8 cellular contexts compared by ENCODE assay signal in genomic region chr6:11231564-11232176, GRCh38. TPM values are rescaled to one million over a fixed set of nuclear protein-coding genes. Genes with fewer than 3 reads are reported as not detected.
DNase-seq lines count a peak whose midpoint lies in the region; ATAC-seq and TF ChIP-seq lines count a peak whose summit lies in the region.

No MANE protein-coding gene starts in this region.

- TF ChIP-seq RAD21 in HCT116 (IDR thresholded peaks at IDR 0.05; ENCODE audit: low read depth) = no peak

- no peaks in the 10 kb centered on the region for H3K9me3 Mint-ChIP-seq in activated CD4-positive, alpha-beta memory T cell treated with anti-CD3 and anti-CD28 coated beads for 36 hours

- H3K27ac Mint-ChIP-seq in activated CD4-positive, alpha-beta memory T cell treated with anti-CD3 and anti-CD28 coated beads for 36 hours = peak overlapping the region; percentile 96

- ATAC-seq in HCT116 (no peak), heart left ventricle (peak in 2 of 4 donors; percentile 59 to 72)

- POLR2A ChIA-PET in HCT116 (lab: Charles Lee) = interaction anchor here (0.6 kb wide), 1 partner anchor 382 kb away, joined by 3 read pairs; no protein-coding TSS in a partner anchor
- POLR2A ChIA-PET in activated CD4-positive, alpha-beta memory T cell treated with anti-CD3 and anti-CD28 coated beads for 36 hours (lab: Charles Lee) = interaction anchor here (0.9 to 4.2 kb wide), 17 partner anchors 9 to 229 kb away, joined by 3 to 51 read pairs (median 6); no protein-coding TSS in a partner anchor

- no peaks in the 10 kb centered on the region for H3K9me2 ChIP-seq in HCT116 (ENCODE audit: insufficient read depth)

- CTCF ChIA-PET in HCT116 (lab: Charles Lee) = no interaction called here
- CTCF ChIA-PET in activated CD4-positive, alpha-beta memory T cell treated with anti-CD3 and anti-CD28 coated beads for 36 hours (lab: Charles Lee) = interaction anchor here (1.2 to 2.8 kb wide), 6 partner anchors 9 to 265 kb away, joined by 3 to 13 read pairs (median 4); no protein-coding TSS in a partner anchor

- H3K27me3 Mint-ChIP-seq in activated CD4-positive, alpha-beta memory T cell treated with anti-CD3 and anti-CD28 coated beads for 36 hours = no peaks in the 10 kb centered on the region

- no peaks in the 10 kb centered on the region for H3K9me3 ChIP-seq in HCT116 (ENCODE audit: control insufficient read depth in 1 of 2, insufficient read depth in 1 of 2, low read depth in 1 of 2, low read length in 2 of 2)
- no peaks in the 10 kb centered on the region for H3K9me3 ChIP-seq in heart left ventricle

- TF ChIP-seq CTCF in HCT116 (IDR thresholded peaks at IDR 0.05 in 2 of 3, conservative IDR thresholded peaks at IDR 0.05 in 1 of 3; ENCODE audit: borderline replicate concordance in 1 of 3, insufficient read depth in 1 of 3, low read depth in 2 of 3, low read length in 2 of 3) (no peak), heart left ventricle (IDR thresholded peaks at IDR 0.05) (no peak)

- intact Hi-C loops in HCT116 (cut with micrococcal nuclease) = loop anchor here (5.0 kb wide), 1 partner anchor 266 kb away; no protein-coding TSS in a partner anchor
- intact Hi-C loops in activated CD4-positive, alpha-beta memory T cell treated with anti-CD3 and anti-CD28 coated beads for 36 hours (cut with micrococcal nuclease) = loop anchor here (1.0 to 10.0 kb wide), 15 partner anchors 7 to 483 kb away; partner anchors contain the start of gene SMIM13
- intact Hi-C loops in heart left ventricle (cut with DNase I) = loop anchor here in 7 of 10 donors (2.0 to 10.0 kb wide), 10 partner anchors 54 to 263 kb away; no protein-coding TSS in a partner anchor

- no peak for TF ChIP-seq POLR2A in HCT116 (IDR thresholded peaks at IDR 0.05; ENCODE audit: borderline replicate concordance, extremely low read depth, insufficient read depth, insufficient read length)
- TF ChIP-seq POLR2A in heart left ventricle (IDR thresholded peaks at IDR 0.05) = no peak

- 0 out of 2 replicates have a peak, but pooled peaks cover 9% of the 10 kb centered on the region for H3K27me3 ChIP-seq in HCT116 (ENCODE audit: insufficient read depth, low read length)
- H3K27me3 ChIP-seq in heart left ventricle = no peaks in the 10 kb centered on the region

- H3K36me3 ChIP-seq in HCT116 (ENCODE audit: control insufficient read depth in 1 of 2, insufficient read depth in 2 of 2, low read length in 2 of 2) = no peaks in the 10 kb centered on the region
- no peaks in the 10 kb centered on the region for H3K36me3 ChIP-seq in heart left ventricle

- peak overlapping the region; percentile 93 for H3K4me2 ChIP-seq in HCT116 (ENCODE audit: low read length)

- H3K4me3 Mint-ChIP-seq in activated CD4-positive, alpha-beta memory T cell treated with anti-CD3 and anti-CD28 coated beads for 36 hours = peak overlapping the region; percentile 81

- 16 to 28% (median 20%) methylated on average over 4 of the region's 4 CpGs for WGBS in heart left ventricle, 4 donors

- no peak for DNase-seq in HCT116 (ENCODE audit: low read depth, low spot score)
- no peak for DNase-seq in activated CD4-positive, alpha-beta memory T cell treated with anti-CD3 and anti-CD28 coated beads for 36 hours
- DNase-seq in heart left ventricle = peak in 1 of 5 donors; percentile 67
- peak; percentile 43 for DNase-seq in renal cortical epithelial cell (ENCODE audit: low read depth)
- no peak for DNase-seq in activated CD4-positive, CD25-positive, alpha-beta regulatory T cell (lab: John Stamatoyannopoulos, UW)
- DNase-seq in HK-2 (ENCODE audit: unreplicated experiment) = no peak
- DNase-seq in AG20443 (ENCODE audit: low spot score) = no peak
- DNase-seq in SHP77 treated with DMSO at 0.1 percent for 48 hours (lab: John Stamatoyannopoulos, UW) = no peak

- H3K4me3 ChIP-seq in HCT116 (replicated peaks in 1 of 2; ENCODE audit: low read depth in 1 of 2, low read length in 2 of 2) (peak overlapping the region; percentile 46 to 58), heart left ventricle (peak overlapping the region; percentile 30 to 84 (median 71))

- H3K79me2 ChIP-seq in HCT116 (ENCODE audit: insufficient read depth, low read length) = no peaks in the 10 kb centered on the region

- H3K4me1 Mint-ChIP-seq in activated CD4-positive, alpha-beta memory T cell treated with anti-CD3 and anti-CD28 coated beads for 36 hours (ENCODE audit: low read depth) = peaks cover 59% of the 10 kb centered on the region

- H3K4me1 ChIP-seq in HCT116 (ENCODE audit: control insufficient read depth in 1 of 2, insufficient read depth in 2 of 2, low read length in 2 of 2) = peaks cover 0 to 7% of the 10 kb centered on the region in 2 experiments; a peak in 3 of 4 replicates
- H3K4me1 ChIP-seq in heart left ventricle = peaks cover 0 to 60% (median 11%) of the 10 kb centered on the region in 12 donors

- RAD21 ChIA-PET in HCT116 (lab: Charles Lee; ENCODE audit: low non-redundant PET in 1 of 2, low total read pairs in 2 of 2, uncharacterized antibody in 2 of 2, unreplicated experiment in 2 of 2) = no interaction called here

- no peaks in the 10 kb centered on the region for H4K20me1 ChIP-seq in HCT116 (ENCODE audit: insufficient read depth)

- H3K36me3 Mint-ChIP-seq in activated CD4-positive, alpha-beta memory T cell treated with anti-CD3 and anti-CD28 coated beads for 36 hours = peaks cover 8% of the 10 kb centered on the region

- peak overlapping the region; percentile 25; the same call in 1 of the 2 replicates for H3K9ac ChIP-seq in HCT116 (ENCODE audit: low read length)

- BruUV-seq in HCT116 (replicated peaks; lab: Mats Ljungman, UMichigan) = no TSS peak

- H2AFZ ChIP-seq in HCT116 (ENCODE audit: low read depth, low read length, poor library complexity, severe bottlenecking) = no peak overlapping the region

- H3K27ac ChIP-seq in HCT116 (ENCODE audit: low read depth, low read length) (no peak overlapping the region), heart left ventricle (peak overlapping the region; percentile 84 to 94 (median 88))

TF ChIP-seq in HCT116, 20 proteins besides CTCF, POLR2A, EP300 and RAD21:
- TF ChIP-seq ZNF274 (IDR thresholded peaks at IDR 0.05; ENCODE audit: low read depth, low read length) (no peak), SIN3A (IDR thresholded peaks at IDR 0.05; ENCODE audit: low read depth) (no peak), SRF (IDR thresholded peaks at IDR 0.05; ENCODE audit: low read depth) (no peak), YY1 (IDR thresholded peaks at IDR 0.05; ENCODE audit: extremely low read depth, insufficient replicate concordance, low read depth, low read length) (no peak)

RNA-seq across cellular contexts. Expression of gene NEDD9, which starts 0.8 kb away (rescaled TPM):
- total RNA-seq in HCT116 (2021; ENCODE audit: unreplicated experiment) (0.17 TPM), heart left ventricle (10 to 100 TPM; 10.2 to 55.7 (median 20.9) TPM), renal cortical epithelial cell (86.7 and 131 TPM in 2 replicates)
- 0.20 and 0.26 TPM in 2 replicates for polyA plus RNA-seq in HCT116 (2012)
- total RNA-seq in activated CD4-positive, alpha-beta memory T cell treated with anti-CD3 and anti-CD28 coated beads for 36 hours = 10 to 100 TPM; 26.6 to 31.5 TPM
- 10 to 100 TPM; 13.4 to 21.2 TPM for polyA plus RNA-seq in heart left ventricle
